ENCODE assay signal across 8 cellular contexts in the genomic region with DNA sequence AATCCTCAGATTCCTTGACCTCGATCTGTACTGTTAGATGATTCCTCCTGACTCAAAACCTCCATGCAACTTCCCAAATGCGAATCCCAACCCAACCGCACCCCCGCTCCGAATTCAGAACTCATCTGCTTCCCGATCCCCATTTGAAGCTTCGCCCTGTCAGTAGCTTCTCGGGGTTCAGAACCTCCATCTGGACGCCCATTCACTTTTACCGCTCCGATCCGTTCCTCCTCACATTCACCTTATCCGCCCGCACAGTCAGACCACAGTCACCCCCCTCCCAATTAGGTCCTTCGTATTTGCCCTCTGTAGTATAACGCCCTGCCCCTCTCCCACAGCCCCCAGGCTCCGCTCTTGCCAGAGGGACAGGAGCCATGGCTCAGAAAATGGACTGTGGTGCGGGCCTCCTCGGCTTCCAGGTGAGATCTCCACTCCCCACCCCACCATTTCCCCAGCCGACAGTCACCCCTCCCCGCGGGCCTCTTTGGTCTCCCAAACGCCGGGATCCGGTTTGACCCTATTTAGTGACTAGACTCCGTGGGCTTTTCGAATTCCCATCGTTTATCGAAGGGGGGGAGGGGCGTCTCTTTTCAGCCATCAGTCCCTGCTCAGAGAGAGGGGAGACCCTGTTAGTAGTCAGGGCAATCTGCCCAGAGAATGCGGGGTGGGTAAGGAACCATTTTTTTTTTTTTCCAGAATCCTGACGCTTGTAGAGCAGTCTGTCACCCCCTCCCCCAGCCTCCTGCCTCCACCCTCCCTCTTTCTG. TPM values are rescaled to one million over a fixed set of nuclear protein-coding genes. Genes with fewer than 3 reads are reported as not detected.
A peak's percentile ranks its signal among the peaks of the same experiment; 100 is the strongest.
DNase-seq lines count a peak whose midpoint lies in the region; ATAC-seq and TF ChIP-seq lines count a peak whose summit lies in the region.

No MANE protein-coding gene starts in this region.

- H3K4me1 ChIP-seq in KMS-11 (ENCODE audit: low read depth, poor library complexity, severe bottlenecking) = no peaks in the 10 kb centered on the region
- H3K4me1 ChIP-seq in fibroblast of lung (ENCODE audit: control insufficient read depth, extremely low read depth, insufficient read depth, low read length) = peaks cover 11% of the 10 kb centered on the region

- H3K9ac ChIP-seq in KMS-11 = peak overlapping the region; percentile 56; the same call in 1 of the 2 replicates
- H3K9ac ChIP-seq in fibroblast of lung (ENCODE audit: insufficient read depth, low read length) = peak overlapping the region; percentile 72

- no peaks in the 10 kb centered on the region for H3K36me3 ChIP-seq in KMS-11 (ENCODE audit: insufficient read depth)
- peaks cover 7% of the 10 kb centered on the region for H3K36me3 ChIP-seq in fibroblast of lung (ENCODE audit: control insufficient read depth, insufficient read depth, low read length)

- intact Hi-C loops in CD14-positive monocyte (cut with micrococcal nuclease) = no loop called here

- H3K36me3 Mint-ChIP-seq in CD14-positive monocyte (peaks cover 0 to 9% of the 10 kb centered on the region in 2 donors), nephron progenitor cell (ENCODE audit: low read depth) (peaks cover 29% of the 10 kb centered on the region)

- H3K27me3 Mint-ChIP-seq in CD14-positive monocyte (ENCODE audit: low read depth in 3 of 3) (peaks cover 3 to 11% (median 10%) of the 10 kb centered on the region in 3 donors), nephron progenitor cell (ENCODE audit: low read depth, poor library complexity) (no peaks in the 10 kb centered on the region)

- H3K4me3 Mint-ChIP-seq in CD14-positive monocyte (peak overlapping the region; percentile 86 to 94), nephron progenitor cell (peak overlapping the region; percentile 97)

- ATAC-seq in activated CD4-positive, CD25-positive, alpha-beta regulatory T cell treated with anti-CD3 and anti-CD28 coated beads, Interleukin-2, amount 50 U/mL, for 24 hours = no peak

- H3K4me1 Mint-ChIP-seq in CD14-positive monocyte = peaks cover 26% of the 10 kb centered on the region
- peaks cover 36% of the 10 kb centered on the region for H3K4me1 Mint-ChIP-seq in nephron progenitor cell

- 0 out of 2 replicates have a peak, but pooled peaks cover 9% of the 10 kb centered on the region for H3K79me2 ChIP-seq in KMS-11 (ENCODE audit: insufficient read depth, low read depth)
- H3K79me2 ChIP-seq in fibroblast of lung (ENCODE audit: control insufficient read depth, insufficient read depth, low read length) = peaks cover 42% of the 10 kb centered on the region

- H3K27ac Mint-ChIP-seq in CD14-positive monocyte (no peak overlapping the region), nephron progenitor cell (peak overlapping the region; percentile 97)

- H3K9me3 ChIP-seq in fibroblast of lung (ENCODE audit: control insufficient read depth, insufficient read depth, low read depth, low read length) = no peaks in the 10 kb centered on the region

- H3K4me3 ChIP-seq in KMS-11 (IDR thresholded peaks at IDR 0.05; ENCODE audit: insufficient read depth, low read depth, low read length) (no peak overlapping the region), fibroblast of lung (replicated peaks in 1 of 4; ENCODE audit: control extremely low read depth in 1 of 4, insufficient read depth in 1 of 4, low read depth in 3 of 4, low read length in 4 of 4) (peak overlapping the region; percentile 75 to 90 (median 76))

- H3K9me3 Mint-ChIP-seq in CD14-positive monocyte = peaks cover 0 to 11% (median 2%) of the 10 kb centered on the region in 7 donors
- peaks cover 49% of the 10 kb centered on the region for H3K9me3 Mint-ChIP-seq in nephron progenitor cell

- TF ChIP-seq CTCF in CD14-positive monocyte (IDR thresholded peaks at IDR 0.05) = no peak
- no peak for TF ChIP-seq CTCF in KMS-11 (conservative IDR thresholded peaks at IDR 0.05; ENCODE audit: low read depth, low read length)
- TF ChIP-seq CTCF in fibroblast of lung (conservative IDR thresholded peaks at IDR 0.05 in 1 of 2, IDR thresholded peaks at IDR 0.05 in 1 of 2; ENCODE audit: low read depth in 1 of 2, low read length in 2 of 2) = no peak
- no peak for TF ChIP-seq CTCF in nephron progenitor cell (IDR thresholded peaks at IDR 0.05)

- H3K4me2 ChIP-seq in KMS-11 = no peak overlapping the region; the same call in 1 of the 2 replicates
- peak overlapping the region; percentile 88 for H3K4me2 ChIP-seq in fibroblast of lung (ENCODE audit: extremely low read depth, insufficient read depth, low read length)

- H3K27me3 ChIP-seq in KMS-11 (ENCODE audit: insufficient read depth, low read depth) (no peaks in the 10 kb centered on the region), fibroblast of lung (ENCODE audit: control insufficient read depth, insufficient read depth, low read length) (no peaks in the 10 kb centered on the region)

- no peaks in the 10 kb centered on the region for H4K20me1 ChIP-seq in KMS-11 (ENCODE audit: insufficient read depth)
- H4K20me1 ChIP-seq in fibroblast of lung (ENCODE audit: control insufficient read depth, extremely low read depth, insufficient read depth, low read length) = peaks cover 2% of the 10 kb centered on the region

- H3K27ac ChIP-seq in KMS-11 = peak overlapping the region; percentile 45
- peak overlapping the region; percentile 84 for H3K27ac ChIP-seq in fibroblast of lung (ENCODE audit: insufficient read depth, low read length)

- H2AFZ ChIP-seq in KMS-11 (ENCODE audit: low read depth) (no peak overlapping the region), fibroblast of lung (ENCODE audit: low read length) (no peak overlapping the region)

- DNase-seq in CD14-positive monocyte (ENCODE audit: low spot score) (no peak), fibroblast of lung (ENCODE audit: low read depth in 2 of 2) (peak; percentile 29 to 47), nephron progenitor cell (peak; percentile 42), HT-29 (ENCODE audit: low spot score) (no peak), RPMI8226 (no peak)
- peak; percentile 8 to 9 for DNase-seq in activated CD4-positive, alpha-beta T cell treated with anti-CD3 and anti-CD28 coated beads, Interleukin-2, amount 50 U/mL, for 48 hours

RNA-seq across cellular contexts. Expression of gene MAGED1, which starts 0.7 kb away (rescaled TPM):
- polyA plus RNA-seq in CD14-positive monocyte (1 to 10 TPM; 3.2 to 7.3 TPM), fibroblast of lung (334 and 390 TPM in 2 replicates)
- total RNA-seq in fibroblast of lung = 46.0 and 72.0 TPM in 2 replicates
- 332 and 402 TPM in 2 replicates for polyA plus RNA-seq in fibroblast of lung (2012)
- polyA minus RNA-seq in fibroblast of lung (ENCODE audit: low replicate concordance) = 442 and 490 TPM in 2 replicates
- 58.1 and 69.0 TPM in 2 replicates for total RNA-seq in HT-29 (2014; rRNA removed; shearing (Covaris generic))

Comparison
In these comparisons a context has a peak if more than half of its experiments do, and no peak if none do; other contexts are left out.
1. DNase-seq: peak in activated CD4-positive, alpha-beta T cell treated with anti-CD3 and anti-CD28 coated beads, Interleukin-2, amount 50 U/mL, for 48 hours (2 of 2), fibroblast of lung (2 of 2) and nephron progenitor cell (single experiment); none in CD14-positive monocyte (single experiment), HT-29 (single experiment) and RPMI8226 (single experiment).